21 cellular contexts compared by ENCODE assay signal in the genomic region with DNA sequence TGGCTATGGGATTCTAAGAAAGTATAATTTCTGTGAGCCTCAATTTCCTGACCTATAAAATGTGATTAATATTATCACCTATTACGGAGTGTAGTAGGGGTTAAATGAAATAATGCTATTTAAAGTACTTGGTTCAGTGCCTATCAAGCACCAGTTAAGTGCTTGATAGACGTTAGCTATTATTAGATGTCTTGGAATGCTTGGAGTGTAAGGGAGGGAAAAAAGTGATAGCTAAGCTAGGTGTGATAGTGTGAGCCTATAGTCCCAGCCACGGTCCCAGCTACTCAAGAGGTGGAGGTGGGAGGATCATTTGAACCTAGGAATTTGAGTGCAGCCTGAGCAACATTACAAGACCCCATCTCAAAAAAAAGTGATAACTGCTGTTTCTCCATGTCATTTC. TPM values are rescaled to one million over a fixed set of nuclear protein-coding genes. Genes with fewer than 3 reads are reported as not detected.
DNase-seq lines count a peak whose midpoint lies in the region; ATAC-seq and TF ChIP-seq lines count a peak whose summit lies in the region.
"Had no signal": no experiment of that assay in that cellular context is flagged by ENCODE, and none has a peak within 500 bp of the region (broad histone marks: within the 10 kb centered on the region; RNA-seq: fewer than 3 reads in every experiment).

No MANE protein-coding gene starts in this region.

- peak overlapping the region; percentile 63 for H3K27ac Mint-ChIP-seq in MCF 10A (ENCODE audit: low read depth, unreplicated experiment)
- H3K27ac Mint-ChIP-seq: CD14-positive monocyte; CD4-positive, alpha-beta memory T cell had no signal

- no peak for TF ChIP-seq POLR2A in breast epithelium (IDR thresholded peaks at IDR 0.05)
- TF ChIP-seq POLR2A in heart left ventricle (IDR thresholded peaks at IDR 0.05): no peak

- peak; percentile 32 to 72 (median 56) for ATAC-seq in heart left ventricle
- peak; percentile 76 for ATAC-seq in left ventricle myocardium superior
- peak; percentile 53 to 54 for ATAC-seq in lower lobe of right lung
- no peak for ATAC-seq in GM18502 (IDR thresholded peaks at IDR 0.05; ENCODE audit: poor library complexity, unreplicated experiment)
- ATAC-seq: A549, HCT116 had no signal

- WGBS in heart left ventricle, 4 donors: 32 to 55% (median 43%) methylated on average over 3 of the region's 3 CpGs

- H3K36me3 Mint-ChIP-seq in MCF 10A (ENCODE audit: insufficient read depth, unreplicated experiment): peaks cover 32% of the 10 kb centered on the region

- H3K9me3 ChIP-seq in breast epithelium (no peaks in the 10 kb centered on the region), heart left ventricle (no peaks in the 10 kb centered on the region), lower lobe of right lung (no peaks in the 10 kb centered on the region)
- H3K9me3 ChIP-seq: A549, BLaER1 had no signal

- H3K27me3 ChIP-seq in breast epithelium: no peaks in the 10 kb centered on the region
- H3K27me3 ChIP-seq in heart left ventricle: no peaks in the 10 kb centered on the region
- H3K27me3 ChIP-seq in lower lobe of right lung (ENCODE audit: low read depth): no peaks in the 10 kb centered on the region
- H3K27me3 ChIP-seq: BLaER1 had no signal

- BruUV-seq in MCF 10A (replicated peaks; lab: Mats Ljungman, UMichigan): no TSS peak

- no peak for TF ChIP-seq CTCF in MCF 10A (IDR thresholded peaks at IDR 0.05; ENCODE audit: unreplicated experiment)
- TF ChIP-seq CTCF in breast epithelium (IDR thresholded peaks at IDR 0.05): no peak
- TF ChIP-seq CTCF in heart left ventricle (IDR thresholded peaks at IDR 0.05): no peak
- TF ChIP-seq CTCF in lower lobe of right lung (IDR thresholded peaks at IDR 0.05): no peak

- no peak for DNase-seq in MCF 10A (ENCODE audit: unreplicated experiment)
- no peak for DNase-seq in breast epithelium (ENCODE audit: low spot score in 2 of 2)
- no peak for DNase-seq in heart left ventricle
- DNase-seq in left ventricle myocardium superior: no peak
- no peak for DNase-seq in lower lobe of right lung
- DNase-seq in NCI-H187 (lab: John Stamatoyannopoulos, UW): no peak
- no peak for DNase-seq in AG08396 (ENCODE audit: low spot score)
- DNase-seq: CD4-positive, alpha-beta memory T cell; DMS153; DMS79; GDM1; GOT3; H7; IMR-90 had no signal

- no peak overlapping the region for H3K27ac ChIP-seq in breast epithelium
- H3K27ac ChIP-seq in heart left ventricle: peak overlapping the region in 11 of 12 donors; percentile 2 to 60 (median 41)
- H3K27ac ChIP-seq in lower lobe of right lung: no peak overlapping the region
- H3K27ac ChIP-seq: 22Rv1, A549, BLaER1, HL-60 had no signal

- H3K36me3 ChIP-seq in breast epithelium: no peaks in the 10 kb centered on the region
- H3K36me3 ChIP-seq in heart left ventricle: peaks cover 0 to 13% (median 0%) of the 10 kb centered on the region in 9 donors
- no peaks in the 10 kb centered on the region for H3K36me3 ChIP-seq in lower lobe of right lung

- H3K4me1 ChIP-seq in breast epithelium: no peaks in the 10 kb centered on the region
- peaks cover 0 to 22% (median 5%) of the 10 kb centered on the region in 12 donors for H3K4me1 ChIP-seq in heart left ventricle
- H3K4me1 ChIP-seq in lower lobe of right lung: no peaks in the 10 kb centered on the region
- H3K4me1 ChIP-seq: A549 had no signal

- H3K4me3 ChIP-seq in breast epithelium: no peak overlapping the region
- no peak overlapping the region for H3K4me3 ChIP-seq in heart left ventricle
- H3K4me3 ChIP-seq in lower lobe of right lung: no peak overlapping the region
- H3K4me3 ChIP-seq: A549, BLaER1 had no signal

- no peaks in the 10 kb centered on the region for H3K27me3 Mint-ChIP-seq in MCF 10A (ENCODE audit: insufficient read depth, unreplicated experiment)
- H3K27me3 Mint-ChIP-seq: CD4-positive, alpha-beta memory T cell had no signal

- intact Hi-C loops in MCF 10A (cut with micrococcal nuclease) (no loop called here), breast epithelium (cut with DNase I; ENCODE audit: low total_unique reads) (no loop called here), heart left ventricle (cut with DNase I) (loop anchor here in 5 of 10 donors (5.0 to 10.0 kb wide), 4 partner anchors 48 to 108 kb away; a partner anchor contains a TSS), left ventricle myocardium superior (cut with micrococcal nuclease) (no loop called here), lower lobe of right lung (cut with DNase I) (no loop called here)

- POLR2A ChIA-PET in MCF 10A (lab: Yijun Ruan, JAX): interaction anchor here (0.6 kb wide), 1 partner anchor 28 kb away, joined by 3 read pairs; no protein-coding TSS in a partner anchor

- peaks cover 1% of the 10 kb centered on the region for H3K4me1 Mint-ChIP-seq in MCF 10A (ENCODE audit: insufficient read depth, unreplicated experiment)
- H3K4me1 Mint-ChIP-seq: CD4-positive, alpha-beta memory T cell had no signal

- no peak overlapping the region for H3K4me3 Mint-ChIP-seq in MCF 10A (ENCODE audit: unreplicated experiment)
- H3K4me3 Mint-ChIP-seq: CD14-positive monocyte; CD4-positive, alpha-beta memory T cell had no signal

- CTCF ChIA-PET in MCF 10A (lab: Yijun Ruan, JAX): interaction anchor here (0.8 to 1.3 kb wide), 3 partner anchors 23 to 143 kb away, joined by 3 to 4 read pairs (median 3); no protein-coding TSS in a partner anchor

- no peaks in the 10 kb centered on the region for H3K9me3 Mint-ChIP-seq in MCF 10A (ENCODE audit: unreplicated experiment)
- H3K9me3 Mint-ChIP-seq: CD14-positive monocyte; CD4-positive, alpha-beta memory T cell had no signal

RNA-seq across cellular contexts. Expression of a gene that starts 7.5 kb away (rescaled TPM):
- total RNA-seq in MCF 10A (2022) (17.0 and 23.2 TPM in 2 replicates), breast epithelium (1 to 10 TPM in 1 of 3 donors, under 1 TPM in 2; 0.66 to 1.3 (median 0.80) TPM), heart left ventricle (1 to 10 TPM; 1.3 to 4.3 (median 2.5) TPM), left ventricle myocardium superior (1.3 TPM), lower lobe of right lung (1.3 TPM)
- 1 to 10 TPM; 1.4 to 3.2 TPM for polyA plus RNA-seq in heart left ventricle

RNA-seq across cellular contexts. Expression of a gene that starts 8.0 kb away (rescaled TPM):
- 68.7 and 72.3 TPM in 2 replicates for total RNA-seq in MCF 10A (2022)
- 100 to 1,000 TPM in 1 of 3 donors, 10 to 100 TPM in 2; 56.0 to 117 (median 66.9) TPM for total RNA-seq in breast epithelium
- total RNA-seq in heart left ventricle: 100 to 1,000 TPM in 2 of 9 donors, 10 to 100 TPM in 7; 49.1 to 118 (median 88.7) TPM
- 10 to 100 TPM; 16.7 to 53.0 TPM for polyA plus RNA-seq in heart left ventricle
- total RNA-seq in left ventricle myocardium superior: 89.2 TPM
- 98.9 TPM for total RNA-seq in lower lobe of right lung

RNA-seq across cellular contexts. Expression of a gene that starts 51.2 kb away (rescaled TPM):
- total RNA-seq in MCF 10A (2022): 0.05 TPM in 1 of 2 replicates, not detected in the other
- under 1 TPM in 2 of 3 donors, not detected in 1; 0.48 to 0.59 TPM for total RNA-seq in breast epithelium
- total RNA-seq in heart left ventricle: 100 to 1,000 TPM; 169 to 374 (median 257) TPM
- polyA plus RNA-seq in heart left ventricle: 100 to 1,000 TPM in 1 of 2 donors, 10 to 100 TPM in 1; 76.4 to 133 TPM
- 274 TPM for total RNA-seq in left ventricle myocardium superior
- total RNA-seq in lower lobe of right lung: 2.0 TPM
- polyA plus RNA-seq: CD14-positive monocyte; CD4-positive, alpha-beta memory T cell had no signal

Comparison
In these comparisons a context has a peak if more than half of its experiments do, and no peak if none do; other contexts are left out.
1. H3K27ac ChIP-seq: peak in heart left ventricle (11 of 12); none in breast epithelium (0 of 2) and lower lobe of right lung (single experiment).
2. RNA of a gene that starts 51.2 kb away (total RNA-seq): 274 TPM in left ventricle myocardium superior (single experiment) and 169 to 374 TPM in heart left ventricle; 2.0 TPM in lower lobe of right lung (single experiment), 0.48 to 0.59 TPM in breast epithelium and 0.05 TPM in MCF 10A; every median in the first group is over 10 times any median in the second.